9 cellular contexts compared by ENCODE assay signal in genomic region chr10:102431452-102432124, GRCh38. TPM values are rescaled to one million over a fixed set of nuclear protein-coding genes. Genes with fewer than 3 reads are reported as not detected.
DNase-seq lines count a peak whose midpoint lies in the region; ATAC-seq, FAIRE-seq and TF ChIP-seq lines count a peak whose summit lies in the region.
"Had no signal": no experiment of that assay in that cellular context is flagged by ENCODE, and none has a peak within 500 bp of the region (broad histone marks: within the 10 kb centered on the region; RNA-seq: fewer than 3 reads in every experiment).

No MANE protein-coding gene starts in this region.

- H4K20me1 ChIP-seq in GM12878 (ENCODE audit: control insufficient read depth, insufficient read depth) = no peaks in the 10 kb centered on the region

- BruUV-seq in GM12878 (replicated peaks; lab: Mats Ljungman, UMichigan) = no TSS peak

- H3K4me3 ChIP-seq in GM12878 (peak overlapping the region; percentile 93), thymus (ENCODE audit: low read length) (peak overlapping the region; percentile 95)

- H3K27ac ChIP-seq in GM12878 (ENCODE audit: control insufficient read depth, insufficient read depth) (peak overlapping the region; percentile 90), thymus (ENCODE audit: low read depth) (peak overlapping the region; percentile 74)

- TF ChIP-seq EP300 in GM12878 (IDR thresholded peaks at IDR 0.05; ENCODE audit: borderline replicate concordance in 1 of 2, control insufficient read depth in 1 of 2, low read depth in 2 of 2, low read length in 2 of 2) = no peak

- DNase-seq in DMS 273 treated with DMSO at 0.1 percent for 48 hours (lab: John Stamatoyannopoulos, UW) (peak; percentile 23), LHCN-M2 (ENCODE audit: low read depth) (peak; percentile 57), GM12878 (ENCODE audit: low read depth, low spot score) (no peak), kidney tubule cell (ENCODE audit: low spot score) (peak; percentile 36), nucleus accumbens (lab: John Stamatoyannopoulos, UW) (no peak), GM19240 (ENCODE audit: insufficient read length, low spot score) (no peak)

- peak in 1 of 3 experiments; percentile 17; a peak in 1 of 6 replicates for TF ChIP-seq CTCF in GM12878 (IDR thresholded peaks at IDR 0.05 in 2 of 3, conservative IDR thresholded peaks at IDR 0.05 in 1 of 3; ENCODE audit: control insufficient read depth in 2 of 3, extremely low read depth in 1 of 3, insufficient read depth in 1 of 3, low read depth in 3 of 3, low read length in 3 of 3)

- CTCF ChIA-PET in GM12878 (lab: Yijun Ruan, JAX) = interaction anchor here (0.7 to 2.3 kb wide), 8 partner anchors 9 to 202 kb away, joined by 3 to 15 read pairs (median 6); partner anchors contain the start of gene FBXL15

- no peak for TF ChIP-seq POLR2A in GM12878 (IDR thresholded peaks at IDR 0.05; ENCODE audit: low read depth, low read length)

- intact Hi-C loops in GM12878 (cut with micrococcal nuclease; ENCODE audit: unreplicated experiment) = loop anchor here (1.0 to 5.0 kb wide), 4 partner anchors 10 to 281 kb away; partner anchors contain the start of genes ARL3, C10orf95 and SFXN2

- H3K79me2 ChIP-seq in GM12878 (ENCODE audit: control insufficient read depth, insufficient read depth, low read length) = peaks cover 11% of the 10 kb centered on the region

- peak; percentile 56 for FAIRE-seq in GM12878 (lab: Jason Lieb, UNC)

- SMC1A ChIA-PET in GM12878 (lab: Charles Lee; ENCODE audit: uncharacterized antibody, unreplicated experiment) = interaction anchor here (0.5 to 5.5 kb wide), 5 partner anchors 10 to 220 kb away, joined by 3 to 42 read pairs (median 4); partner anchors contain the start of gene FBXL15

- RAD21 ChIA-PET in GM12878 (lab: Charles Lee; ENCODE audit: unreplicated experiment) = interaction anchor here (0.6 to 2.8 kb wide), 8 partner anchors 11 to 152 kb away, joined by 3 to 24 read pairs (median 4); partner anchors contain the start of genes C10orf95, FBXL15 and NFKB2

- H2AFZ ChIP-seq in GM12878 (ENCODE audit: control insufficient read depth, low read depth, low read length) = peak overlapping the region; percentile 89

- H3K9ac ChIP-seq in GM12878 (ENCODE audit: control insufficient read depth, insufficient read depth, low read length) = peak overlapping the region; percentile 96

- POLR2A ChIA-PET in GM12878 (lab: Charles Lee) = interaction anchor here (0.7 to 5.5 kb wide), 7 partner anchors 9 to 186 kb away, joined by 3 to 42 read pairs (median 12); partner anchors contain the start of genes C10orf95, FBXL15, GBF1 and NFKB2

- H3K9me3 ChIP-seq in GM12878 (replicated peaks; ENCODE audit: control insufficient read depth, insufficient read depth, low read length) (no peaks in the 10 kb centered on the region), thymus (ENCODE audit: control insufficient read depth) (no peaks in the 10 kb centered on the region)

- H3K27me3 ChIP-seq in GM12878 (replicated peaks in 1 of 2; ENCODE audit: control insufficient read depth in 2 of 2, insufficient read depth in 2 of 2, low read length in 1 of 2) = no peaks in the 10 kb centered on the region
- peaks cover 2% of the 10 kb centered on the region for H3K27me3 ChIP-seq in thymus (ENCODE audit: control insufficient read depth, insufficient read depth)

- in situ Hi-C loops in GM12878 (cut with MboI) = no loop called here

- peak overlapping the region; percentile 56 for H3K4me2 ChIP-seq in GM12878 (ENCODE audit: control insufficient read depth, insufficient read depth)

- ATAC-seq in GM12878 (peak; percentile 12), GM18868 (IDR thresholded peaks at IDR 0.05; ENCODE audit: unreplicated experiment) (no peak)

- no peak for TF ChIP-seq RAD21 in GM12878 (IDR thresholded peaks at IDR 0.05; ENCODE audit: insufficient read depth, low read depth, low read length)

- H3K4me1 ChIP-seq in GM12878 (ENCODE audit: control insufficient read depth, insufficient read depth, low read length) (peaks cover 21% of the 10 kb centered on the region), thymus (ENCODE audit: control insufficient read depth, insufficient read depth, low read length) (peaks cover 11% of the 10 kb centered on the region)

- H3K36me3 ChIP-seq in GM12878 (ENCODE audit: control insufficient read depth in 2 of 2, insufficient read depth in 2 of 2, low read length in 1 of 2) (no peaks in the 10 kb centered on the region), thymus (ENCODE audit: control insufficient read depth, insufficient read depth) (no peaks in the 10 kb centered on the region)

- 7% methylated on average over 4 of the region's 4 CpGs for WGBS in GM12878 (ENCODE audit: insufficient coverage, insufficient replicate concordance, low lambda C conversion rate, missing lambda C conversion rate)
- WGBS in thymus = 29% methylated on average over 4 of the region's 4 CpGs

RNA-seq across cellular contexts. Expression of gene CUEDC2, which starts 0.8 kb away (rescaled TPM):
- 89.3 and 91.4 TPM in 2 replicates for total RNA-seq in LHCN-M2 (2014; rRNA removed)
- polyA plus RNA-seq in LHCN-M2 (2012) = 106 TPM
- 12.4 and 13.3 TPM in 2 replicates for total RNA-seq in GM12878 (2013; cell fraction: nucleolus; rRNA removed)
- 66.5 and 67.6 TPM in 2 replicates for total RNA-seq in GM12878 (2014; rRNA removed)
- total RNA-seq in GM12878 (2014; rRNA removed; fragmentation: Illumina TruSeq; extraction: Trizol) = 47.8 and 49.6 TPM in 2 replicates
- 82.5 and 85.5 TPM in 2 replicates for total RNA-seq in GM12878 (2021)
- polyA plus RNA-seq in GM12878 (2011; ENCODE audit: low read depth) = 23.2 TPM
- polyA plus RNA-seq in GM12878 (2011; rRNA removed) = 21.7 and 31.5 TPM in 2 replicates
- 88.8 and 91.7 TPM in 2 replicates for polyA plus RNA-seq in GM12878 (2011; cell fraction: cytosol; rRNA removed)
- polyA plus RNA-seq in GM12878 (2011; cell fraction: nucleus; rRNA removed) = 81.7 and 82.8 TPM in 2 replicates
- polyA plus RNA-seq in GM12878 (2012) = 53.7 and 56.5 TPM in 2 replicates
- 34.4 and 84.2 TPM in 2 replicates for polyA plus RNA-seq in GM12878 (2014; fragmentation: Illumina TruSeq; extraction: Trizol)
- 10 to 100 TPM; 20.4 to 45.2 TPM for polyA plus RNA-seq in GM12878 (2014; fragmentation: Nextera tagmentation; extraction: Ambion mirVana)
- 75.9 and 88.0 TPM in 2 replicates for polyA plus RNA-seq in GM12878 (2014; rRNA removed)
- 100 to 1,000 TPM; 116 to 121 TPM for polyA plus RNA-seq in GM12878 (2016; fragmentation: Nextera tagmentation; extraction: Ambion mirVana)
- 8.9 and 26.7 TPM in 2 replicates for polyA minus RNA-seq in GM12878 (2011; rRNA and poly(A)+ RNA removed)
- polyA minus RNA-seq in GM12878 (2011; cell fraction: cytosol; rRNA and poly(A)+ RNA removed) = 10.2 and 11.4 TPM in 2 replicates
- polyA minus RNA-seq in GM12878 (2011; cell fraction: nucleus; rRNA and poly(A)+ RNA removed) = 7.9 and 8.4 TPM in 2 replicates
- 52.4 TPM for polyA plus RNA-seq in thymus

RNA-seq across cellular contexts. Expression of gene FBXL15, which starts 11.0 kb away (rescaled TPM):
- total RNA-seq in LHCN-M2 (2014; rRNA removed) (15.9 and 22.5 TPM in 2 replicates), GM12878 (2014; rRNA removed) (13.8 and 14.4 TPM in 2 replicates), GM12878 (2014; rRNA removed; fragmentation: Illumina TruSeq; extraction: Trizol) (1.8 and 1.9 TPM in 2 replicates), GM12878 (2021) (13.5 and 14.7 TPM in 2 replicates)
- 7.9 TPM for polyA plus RNA-seq in LHCN-M2 (2012)
- total RNA-seq in GM12878 (2013; cell fraction: nucleolus; rRNA removed) = 2.2 TPM in 2 replicates
- polyA plus RNA-seq in GM12878 (2011; ENCODE audit: low read depth) = 2.1 TPM
- polyA plus RNA-seq in GM12878 (2011; rRNA removed) (1.3 and 3.1 TPM in 2 replicates), GM12878 (2014; fragmentation: Illumina TruSeq; extraction: Trizol) (0.11 and 0.54 TPM in 2 replicates), GM12878 (2014; fragmentation: Nextera tagmentation; extraction: Ambion mirVana) (under 1 TPM; 0.13 to 0.66 TPM), GM12878 (2014; rRNA removed) (12.6 and 15.3 TPM in 2 replicates), GM12878 (2016; fragmentation: Nextera tagmentation; extraction: Ambion mirVana) (10 to 100 TPM; 19.5 to 21.3 TPM), thymus (12.0 TPM)
- 9.5 and 16.7 TPM in 2 replicates for polyA plus RNA-seq in GM12878 (2011; cell fraction: cytosol; rRNA removed)
- polyA plus RNA-seq in GM12878 (2011; cell fraction: nucleus; rRNA removed) = 24.6 and 34.7 TPM in 2 replicates
- 5.9 and 7.7 TPM in 2 replicates for polyA plus RNA-seq in GM12878 (2012)
- polyA minus RNA-seq in GM12878 (2011; rRNA and poly(A)+ RNA removed) = 0.73 and 1.8 TPM in 2 replicates
- 2.9 TPM in 2 replicates for polyA minus RNA-seq in GM12878 (2011; cell fraction: cytosol; rRNA and poly(A)+ RNA removed)
- 3.0 and 3.5 TPM in 2 replicates for polyA minus RNA-seq in GM12878 (2011; cell fraction: nucleus; rRNA and poly(A)+ RNA removed)

RNA-seq across cellular contexts. Expression of gene PSD, which starts 13.0 kb away (rescaled TPM):
- total RNA-seq in LHCN-M2 (2014; rRNA removed) (0.46 TPM in 1 of 2 replicates, not detected in the other), GM12878 (2014; rRNA removed) (0.11 and 0.27 TPM in 2 replicates), GM12878 (2014; rRNA removed; fragmentation: Illumina TruSeq; extraction: Trizol) (0.09 and 0.18 TPM in 2 replicates), GM12878 (2021) (0.16 and 0.56 TPM in 2 replicates)
- polyA plus RNA-seq in LHCN-M2 (2012) = 1.6 TPM
- total RNA-seq in GM12878 (2013; cell fraction: nucleolus; rRNA removed) = 0.83 and 1.1 TPM in 2 replicates
- 0.41 TPM for polyA plus RNA-seq in GM12878 (2011; ENCODE audit: low read depth)
- polyA plus RNA-seq in GM12878 (2011; rRNA removed) (0.41 and 0.55 TPM in 2 replicates), GM12878 (2014; fragmentation: Illumina TruSeq; extraction: Trizol) (0.16 TPM in 1 of 2 replicates, not detected in the other), GM12878 (2014; fragmentation: Nextera tagmentation; extraction: Ambion mirVana) (not detected), GM12878 (2014; rRNA removed) (0.25 and 0.77 TPM in 2 replicates), GM12878 (2016; fragmentation: Nextera tagmentation; extraction: Ambion mirVana) (1 to 10 TPM; 1.7 to 2.0 TPM), thymus (3.8 TPM)
- 0.43 and 0.57 TPM in 2 replicates for polyA plus RNA-seq in GM12878 (2011; cell fraction: cytosol; rRNA removed)
- 3.5 and 3.8 TPM in 2 replicates for polyA plus RNA-seq in GM12878 (2011; cell fraction: nucleus; rRNA removed)
- polyA plus RNA-seq in GM12878 (2012) = 2.1 and 2.8 TPM in 2 replicates
- 0.93 and 0.95 TPM in 2 replicates for polyA minus RNA-seq in GM12878 (2011; rRNA and poly(A)+ RNA removed)
- polyA minus RNA-seq in GM12878 (2011; cell fraction: cytosol; rRNA and poly(A)+ RNA removed) = not detected in 2 replicates
- polyA minus RNA-seq in GM12878 (2011; cell fraction: nucleus; rRNA and poly(A)+ RNA removed) = 1.1 TPM in 2 replicates

RNA-seq across cellular contexts. Expression of gene C10orf95, which starts 19.8 kb away (rescaled TPM):
- total RNA-seq in LHCN-M2 (2014; rRNA removed) (0.06 TPM in 1 of 2 replicates, not detected in the other), GM12878 (2014; rRNA removed) (0.60 and 1.1 TPM in 2 replicates), GM12878 (2014; rRNA removed; fragmentation: Illumina TruSeq; extraction: Trizol) (0.09 TPM in 1 of 2 replicates, not detected in the other), GM12878 (2021) (0.19 and 0.33 TPM in 2 replicates)
- polyA plus RNA-seq in LHCN-M2 (2012) = not detected
- 0.69 and 0.98 TPM in 2 replicates for total RNA-seq in GM12878 (2013; cell fraction: nucleolus; rRNA removed)
- polyA plus RNA-seq in GM12878 (2011; ENCODE audit: low read depth) = not detected
- polyA plus RNA-seq in GM12878 (2011; rRNA removed) (0.06 and 0.11 TPM in 2 replicates), GM12878 (2014; fragmentation: Illumina TruSeq; extraction: Trizol) (0.29 TPM in 2 replicates), GM12878 (2014; fragmentation: Nextera tagmentation; extraction: Ambion mirVana) (under 1 TPM; 0.06 to 0.07 TPM), GM12878 (2014; rRNA removed) (0.49 and 0.65 TPM in 2 replicates), GM12878 (2016; fragmentation: Nextera tagmentation; extraction: Ambion mirVana) (under 1 TPM; 0.34 to 0.63 TPM), thymus (0.46 TPM)
- polyA plus RNA-seq in GM12878 (2011; cell fraction: cytosol; rRNA removed) = 0.31 and 0.35 TPM in 2 replicates
- 0.36 and 0.92 TPM in 2 replicates for polyA plus RNA-seq in GM12878 (2011; cell fraction: nucleus; rRNA removed)
- polyA plus RNA-seq in GM12878 (2012) = 0.76 and 1.3 TPM in 2 replicates
- 0.80 and 2.3 TPM in 2 replicates for polyA minus RNA-seq in GM12878 (2011; rRNA and poly(A)+ RNA removed)
- 1.1 TPM in 1 of 2 replicates, not detected in the other for polyA minus RNA-seq in GM12878 (2011; cell fraction: cytosol; rRNA and poly(A)+ RNA removed)
- 2.2 and 4.5 TPM in 2 replicates for polyA minus RNA-seq in GM12878 (2011; cell fraction: nucleus; rRNA and poly(A)+ RNA removed)
- total RNA-seq: subcutaneous adipose tissue had no signal

RNA-seq across cellular contexts. Expression of gene NFKB2, which starts 36.1 kb away (rescaled TPM):
- 15.8 and 16.6 TPM in 2 replicates for total RNA-seq in LHCN-M2 (2014; rRNA removed)
- polyA plus RNA-seq in LHCN-M2 (2012) = 15.5 TPM
- total RNA-seq in GM12878 (2013; cell fraction: nucleolus; rRNA removed) = 150 and 171 TPM in 2 replicates
- total RNA-seq in GM12878 (2014; rRNA removed) = 108 and 111 TPM in 2 replicates
- total RNA-seq in GM12878 (2014; rRNA removed; fragmentation: Illumina TruSeq; extraction: Trizol) = 42.4 and 43.7 TPM in 2 replicates
- 144 and 145 TPM in 2 replicates for total RNA-seq in GM12878 (2021)
- polyA plus RNA-seq in GM12878 (2011; ENCODE audit: low read depth) = 33.4 TPM
- polyA plus RNA-seq in GM12878 (2011; rRNA removed) = 62.4 and 113 TPM in 2 replicates
- 110 and 124 TPM in 2 replicates for polyA plus RNA-seq in GM12878 (2011; cell fraction: cytosol; rRNA removed)
- 571 and 613 TPM in 2 replicates for polyA plus RNA-seq in GM12878 (2011; cell fraction: nucleus; rRNA removed)
- polyA plus RNA-seq in GM12878 (2012) = 106 and 129 TPM in 2 replicates
- polyA plus RNA-seq in GM12878 (2014; fragmentation: Illumina TruSeq; extraction: Trizol) = 49.9 and 56.4 TPM in 2 replicates
- polyA plus RNA-seq in GM12878 (2014; fragmentation: Nextera tagmentation; extraction: Ambion mirVana) = 1 to 10 TPM in 1 of 2 experiments, under 1 TPM in 1; 0.56 to 1.3 TPM
- 109 and 119 TPM in 2 replicates for polyA plus RNA-seq in GM12878 (2014; rRNA removed)
- polyA plus RNA-seq in GM12878 (2016; fragmentation: Nextera tagmentation; extraction: Ambion mirVana) = 10 to 100 TPM; 31.4 to 32.0 TPM
- polyA minus RNA-seq in GM12878 (2011; rRNA and poly(A)+ RNA removed) = 60.3 and 69.0 TPM in 2 replicates
- polyA minus RNA-seq in GM12878 (2011; cell fraction: cytosol; rRNA and poly(A)+ RNA removed) = 39.0 and 44.4 TPM in 2 replicates
- polyA minus RNA-seq in GM12878 (2011; cell fraction: nucleus; rRNA and poly(A)+ RNA removed) = 74.0 and 110 TPM in 2 replicates
- polyA plus RNA-seq in thymus = 37.8 TPM

Comparison
In these comparisons a context has a peak if more than half of its experiments do, and no peak if none do; other contexts are left out.
1. DNase-seq: peak in DMS 273 treated with DMSO at 0.1 percent for 48 hours (single experiment), LHCN-M2 (single experiment) and kidney tubule cell (single experiment); none in GM12878 (single experiment), nucleus accumbens (0 of 56) and GM19240 (single experiment).